ENCODE assay signal across 1 cellular context in the genomic region with DNA sequence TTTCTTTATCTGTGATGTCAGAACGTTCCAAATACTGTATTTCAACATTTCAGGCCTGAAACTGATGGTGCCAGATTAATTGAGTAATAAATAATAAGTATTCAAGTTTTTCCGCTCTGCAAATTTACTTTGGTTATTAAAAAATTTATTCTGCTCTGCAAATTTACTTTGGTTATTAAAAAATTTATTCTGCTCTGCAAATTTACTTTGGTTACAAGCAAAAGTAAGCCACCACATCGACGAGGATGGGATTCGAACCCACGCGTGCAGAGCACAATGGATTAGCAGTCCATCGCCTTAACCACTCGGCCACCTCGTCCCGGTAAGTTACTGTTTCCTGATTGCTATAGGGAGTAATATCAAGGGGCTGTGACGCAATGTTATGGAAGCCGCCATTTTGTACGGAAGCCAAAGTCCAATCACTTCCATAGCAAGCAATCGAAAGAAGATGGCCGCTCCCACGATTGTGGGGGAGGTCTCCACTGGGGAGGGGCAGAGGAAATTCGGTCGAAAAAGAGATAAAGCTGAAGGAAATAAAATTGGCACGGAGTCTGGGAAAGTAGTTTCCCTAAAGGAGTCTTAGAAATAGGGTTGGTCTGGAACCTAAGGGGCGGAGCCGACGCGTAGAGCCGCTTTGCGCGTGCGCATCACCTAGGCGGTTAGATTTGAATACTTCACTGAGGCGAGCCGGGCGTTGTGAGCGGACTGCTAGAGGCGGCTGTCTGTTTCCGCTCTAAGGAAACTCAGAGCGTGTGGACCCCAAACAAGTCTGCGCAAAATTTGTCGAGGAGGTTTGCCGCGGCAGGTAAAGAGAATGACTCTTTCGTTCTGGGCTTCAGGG.
A peak's percentile ranks its signal among the peaks of the same experiment; 100 is the strongest.
TF ChIP-seq lines count a peak whose summit lies in the region.

A gene with protein sequence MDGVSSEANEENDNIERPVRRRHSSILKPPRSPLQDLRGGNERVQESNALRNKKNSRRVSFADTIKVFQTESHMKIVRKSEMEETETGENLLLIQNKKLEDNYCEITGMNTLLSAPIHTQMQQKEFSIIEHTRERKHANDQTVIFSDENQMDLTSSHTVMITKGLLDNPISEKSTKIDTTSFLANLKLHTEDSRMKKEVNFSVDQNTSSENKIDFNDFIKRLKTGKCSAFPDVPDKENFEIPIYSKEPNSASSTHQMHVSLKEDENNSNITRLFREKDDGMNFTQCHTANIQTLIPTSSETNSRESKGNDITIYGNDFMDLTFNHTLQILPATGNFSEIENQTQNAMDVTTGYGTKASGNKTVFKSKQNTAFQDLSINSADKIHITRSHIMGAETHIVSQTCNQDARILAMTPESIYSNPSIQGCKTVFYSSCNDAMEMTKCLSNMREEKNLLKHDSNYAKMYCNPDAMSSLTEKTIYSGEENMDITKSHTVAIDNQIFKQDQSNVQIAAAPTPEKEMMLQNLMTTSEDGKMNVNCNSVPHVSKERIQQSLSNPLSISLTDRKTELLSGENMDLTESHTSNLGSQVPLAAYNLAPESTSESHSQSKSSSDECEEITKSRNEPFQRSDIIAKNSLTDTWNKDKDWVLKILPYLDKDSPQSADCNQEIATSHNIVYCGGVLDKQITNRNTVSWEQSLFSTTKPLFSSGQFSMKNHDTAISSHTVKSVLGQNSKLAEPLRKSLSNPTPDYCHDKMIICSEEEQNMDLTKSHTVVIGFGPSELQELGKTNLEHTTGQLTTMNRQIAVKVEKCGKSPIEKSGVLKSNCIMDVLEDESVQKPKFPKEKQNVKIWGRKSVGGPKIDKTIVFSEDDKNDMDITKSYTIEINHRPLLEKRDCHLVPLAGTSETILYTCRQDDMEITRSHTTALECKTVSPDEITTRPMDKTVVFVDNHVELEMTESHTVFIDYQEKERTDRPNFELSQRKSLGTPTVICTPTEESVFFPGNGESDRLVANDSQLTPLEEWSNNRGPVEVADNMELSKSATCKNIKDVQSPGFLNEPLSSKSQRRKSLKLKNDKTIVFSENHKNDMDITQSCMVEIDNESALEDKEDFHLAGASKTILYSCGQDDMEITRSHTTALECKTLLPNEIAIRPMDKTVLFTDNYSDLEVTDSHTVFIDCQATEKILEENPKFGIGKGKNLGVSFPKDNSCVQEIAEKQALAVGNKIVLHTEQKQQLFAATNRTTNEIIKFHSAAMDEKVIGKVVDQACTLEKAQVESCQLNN (N-terminal part only) (plus strand): TSS at position 662 of the 841 bp plus-strand sequence. CDS start 8,683 bp downstream, outside the sequence.

TF ChIP-seq in H1, 55 proteins besides CTCF, POLR2A, EP300 and RAD21 (continued from another document):
- TF ChIP-seq HDAC2 (IDR thresholded peaks at IDR 0.05; ENCODE audit: borderline replicate concordance in 1 of 2, low read depth in 2 of 2, low read length in 2 of 2) (0 out of 4 replicates have a peak, but pooled peaks of 1 of the 2 experiments have one; percentile 78), KDM5A (IDR thresholded peaks at IDR 0.05; ENCODE audit: low read length) (no peak), SAP30 (IDR thresholded peaks at IDR 0.05; ENCODE audit: insufficient read depth, insufficient replicate concordance, low read length) (peak; percentile 87), TEAD4 (IDR thresholded peaks at IDR 0.05; ENCODE audit: low read depth, low read length) (peak; percentile 95), POU5F1 (IDR thresholded peaks at IDR 0.05; ENCODE audit: low read depth, low read length) (peak; percentile 63), EZH2 (IDR thresholded peaks at IDR 0.05; ENCODE audit: low read depth, low read length, severe bottlenecking) (no peak), CBX8 (IDR thresholded peaks at IDR 0.05; ENCODE audit: borderline replicate concordance, low read depth, low read length) (no peak), NANOG (IDR thresholded peaks at IDR 0.05; ENCODE audit: insufficient read depth, low read depth, low read length, poor library complexity, severe bottlenecking) (no peak), RXRA (IDR thresholded peaks at IDR 0.05; ENCODE audit: insufficient read depth, low read depth, low read length) (no peak), HDAC6 (IDR thresholded peaks at IDR 0.05; ENCODE audit: low read depth, low read length) (no peak), CBX5 (IDR thresholded peaks at IDR 0.05; ENCODE audit: low read depth, low read length) (no peak), CREB1 (IDR thresholded peaks at IDR 0.05) (peak; percentile 90), ASH2L (IDR thresholded peaks at IDR 0.05; ENCODE audit: low read length) (peak; percentile 100)
